11 cellular contexts compared by ENCODE assay signal in the genomic region with DNA sequence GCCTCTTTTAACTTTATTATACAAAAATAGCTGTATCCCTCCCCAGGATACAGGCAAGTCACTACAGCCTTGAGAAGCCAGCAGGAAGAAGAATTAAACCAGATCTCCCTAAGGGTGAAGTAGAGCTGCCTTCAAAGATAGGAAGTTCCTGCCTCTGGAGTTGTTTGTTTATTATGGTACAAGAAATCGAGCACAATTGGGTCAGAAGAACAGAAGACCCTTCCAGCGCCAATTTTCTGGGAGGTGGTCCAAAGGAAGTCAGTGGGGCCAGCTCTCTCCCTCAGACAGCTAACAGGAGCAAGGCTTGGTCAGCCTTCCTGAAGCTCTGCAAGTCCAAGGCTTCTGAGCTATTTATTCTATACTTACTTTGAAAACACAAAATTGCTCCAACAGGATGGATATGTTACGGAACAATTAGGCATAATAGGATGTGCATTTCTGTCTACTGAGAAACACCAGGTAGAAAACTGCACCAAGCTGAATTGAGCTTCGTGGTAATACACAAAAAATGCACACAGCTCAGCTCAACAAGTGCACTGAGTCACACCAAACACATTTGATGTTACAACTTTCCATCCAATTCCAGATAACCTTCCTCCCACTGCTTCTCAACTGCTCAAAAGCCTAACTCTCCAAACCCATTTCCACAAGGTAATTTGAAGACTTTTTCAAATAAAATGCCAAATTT. TPM values are rescaled to one million over a fixed set of nuclear protein-coding genes. Genes with fewer than 3 reads are reported as not detected.
DNase-seq lines count a peak whose midpoint lies in the region; ATAC-seq and TF ChIP-seq lines count a peak whose summit lies in the region.
"Had no signal": no experiment of that assay in that cellular context is flagged by ENCODE, and none has a peak within 500 bp of the region (broad histone marks: within the 10 kb centered on the region; RNA-seq: fewer than 3 reads in every experiment).

No MANE protein-coding gene starts in this region.

- ATAC-seq in gastrocnemius medialis: no peak
- no peak for ATAC-seq in HG03159 (IDR thresholded peaks at IDR 0.05; ENCODE audit: unreplicated experiment)

- H3K4me1 ChIP-seq in gastrocnemius medialis: peaks cover 21 to 23% of the 10 kb centered on the region in 2 donors

- peak overlapping the region in 1 of 4 donors; percentile 18 for H3K4me3 ChIP-seq in gastrocnemius medialis

- H3K27me3 ChIP-seq in gastrocnemius medialis: no peaks in the 10 kb centered on the region

- peak; percentile 46 for DNase-seq in NCI-H1092 treated with DMSO at 0.1 percent for 48 hours (lab: John Stamatoyannopoulos, UW)
- no peak for DNase-seq in NCI-H1092 (lab: John Stamatoyannopoulos, UW)
- DNase-seq in activated T-helper 1 cell treated with anti-CD3 and anti-CD28 coated beads, Interleukin-12 subunit alpha, Interleukin-12 subunit beta, Interleukin-2, Interleukin-4 antibody, amounts not matched to agents 30 ng/mL and 10 ng/mL and 1 ng/mL, durations not matched to agents 14 hours and 24 hours and 36 hours (ENCODE audit: low spot score): no peak
- peak; percentile 59 for DNase-seq in globus pallidus (ENCODE audit: low spot score)
- no peak for DNase-seq in gastrocnemius medialis
- DNase-seq in NOMO-1 treated with dmso at 0.1 percent for 144 hours (lab: John Stamatoyannopoulos, UW; ENCODE audit: unreplicated experiment): no peak
- no peak for DNase-seq in NCI-H146 treated with DMSO at 0.1 percent for 48 hours (lab: John Stamatoyannopoulos, UW; ENCODE audit: unreplicated experiment)
- DNase-seq: 8988T; stimulated activated CD4-positive, alpha-beta T cell treated with anti-CD3 and anti-CD28 coated beads, Interleukin-1b, Interleukin-23, amount 100 ng/mL, for 48 hours had no signal

- H3K4me3 Mint-ChIP-seq in activated T-helper 1 cell treated with anti-CD3 and anti-CD28 coated beads, Interleukin-12 subunit alpha, Interleukin-12 subunit beta, Interleukin-2, Interleukin-4 antibody, amounts not matched to agents 30 ng/mL and 10 ng/mL and 1 ng/mL, durations not matched to agents 14 hours and 24 hours and 36 hours: no peak overlapping the region

- peak overlapping the region; percentile 50 for H3K27ac Mint-ChIP-seq in activated T-helper 1 cell treated with anti-CD3 and anti-CD28 coated beads, Interleukin-12 subunit alpha, Interleukin-12 subunit beta, Interleukin-2, Interleukin-4 antibody, amounts not matched to agents 30 ng/mL and 10 ng/mL and 1 ng/mL, durations not matched to agents 14 hours and 24 hours and 36 hours
- H3K27ac Mint-ChIP-seq: IgD-negative memory B cell had no signal

- no peak for TF ChIP-seq POLR2A in gastrocnemius medialis (IDR thresholded peaks at IDR 0.05)

- no peak for TF ChIP-seq CTCF in gastrocnemius medialis (IDR thresholded peaks at IDR 0.05 in 4 of 5, conservative IDR thresholded peaks at IDR 0.05 in 1 of 5)

- H3K36me3 ChIP-seq in gastrocnemius medialis: no peaks in the 10 kb centered on the region

- H3K36me3 Mint-ChIP-seq in activated T-helper 1 cell treated with anti-CD3 and anti-CD28 coated beads, Interleukin-12 subunit alpha, Interleukin-12 subunit beta, Interleukin-2, Interleukin-4 antibody, amounts not matched to agents 30 ng/mL and 10 ng/mL and 1 ng/mL, durations not matched to agents 14 hours and 24 hours and 36 hours (ENCODE audit: low read depth): peaks cover 39% of the 10 kb centered on the region

- H3K27ac ChIP-seq in gastrocnemius medialis: peak overlapping the region in 3 of 4 donors; percentile 6 to 19 (median 14)

- in situ Hi-C loops in gastrocnemius medialis (cut with MboI; ENCODE audit: low sequenced_read_pairs in 4 of 4): no loop called here

- H3K9me3 ChIP-seq in gastrocnemius medialis: no peaks in the 10 kb centered on the region

- H3K27me3 Mint-ChIP-seq in activated T-helper 1 cell treated with anti-CD3 and anti-CD28 coated beads, Interleukin-12 subunit alpha, Interleukin-12 subunit beta, Interleukin-2, Interleukin-4 antibody, amounts not matched to agents 30 ng/mL and 10 ng/mL and 1 ng/mL, durations not matched to agents 14 hours and 24 hours and 36 hours (ENCODE audit: insufficient read depth): no peaks in the 10 kb centered on the region
- H3K27me3 Mint-ChIP-seq: IgD-negative memory B cell had no signal

- intact Hi-C loops in activated T-helper 1 cell treated with anti-CD3 and anti-CD28 coated beads, Interleukin-12 subunit alpha, Interleukin-12 subunit beta, Interleukin-2, Interleukin-4 antibody, amounts not matched to agents 30 ng/mL and 10 ng/mL and 1 ng/mL, durations not matched to agents 14 hours and 24 hours and 36 hours (cut with micrococcal nuclease): no loop called here
- intact Hi-C loops in gastrocnemius medialis (cut with DNase I; ENCODE audit: low total_unique reads): no loop called here

- peaks cover 31% of the 10 kb centered on the region for H3K4me1 Mint-ChIP-seq in activated T-helper 1 cell treated with anti-CD3 and anti-CD28 coated beads, Interleukin-12 subunit alpha, Interleukin-12 subunit beta, Interleukin-2, Interleukin-4 antibody, amounts not matched to agents 30 ng/mL and 10 ng/mL and 1 ng/mL, durations not matched to agents 14 hours and 24 hours and 36 hours (ENCODE audit: low read depth)

- peaks cover 20% of the 10 kb centered on the region for H3K9me3 Mint-ChIP-seq in activated T-helper 1 cell treated with anti-CD3 and anti-CD28 coated beads, Interleukin-12 subunit alpha, Interleukin-12 subunit beta, Interleukin-2, Interleukin-4 antibody, amounts not matched to agents 30 ng/mL and 10 ng/mL and 1 ng/mL, durations not matched to agents 14 hours and 24 hours and 36 hours

RNA-seq across cellular contexts. Expression of gene SERINC5, which starts 16.0 kb away (rescaled TPM):
- total RNA-seq in activated T-helper 1 cell treated with anti-CD3 and anti-CD28 coated beads, Interleukin-12 subunit alpha, Interleukin-12 subunit beta, Interleukin-2, Interleukin-4 antibody, amounts not matched to agents 30 ng/mL and 10 ng/mL and 1 ng/mL, durations not matched to agents 14 hours and 24 hours and 36 hours: 21.2 and 22.8 TPM in 2 replicates
- 1 to 10 TPM; 1.4 to 5.3 (median 3.0) TPM for total RNA-seq in gastrocnemius medialis

Comparison
In these comparisons a context has a peak if more than half of its experiments do, and no peak if none do; other contexts are left out.
1. DNase-seq: peak in NCI-H1092 treated with DMSO at 0.1 percent for 48 hours (single experiment) and globus pallidus (single experiment); none in NCI-H1092 (single experiment), activated T-helper 1 cell treated with anti-CD3 and anti-CD28 coated beads, Interleukin-12 subunit alpha, Interleukin-12 subunit beta, Interleukin-2, Interleukin-4 antibody, amounts not matched to agents 30 ng/mL and 10 ng/mL and 1 ng/mL, durations not matched to agents 14 hours and 24 hours and 36 hours (single experiment), gastrocnemius medialis (0 of 2), NOMO-1 treated with dmso at 0.1 percent for 144 hours (single experiment) and NCI-H146 treated with DMSO at 0.1 percent for 48 hours (single experiment).